In the genomic region with DNA sequence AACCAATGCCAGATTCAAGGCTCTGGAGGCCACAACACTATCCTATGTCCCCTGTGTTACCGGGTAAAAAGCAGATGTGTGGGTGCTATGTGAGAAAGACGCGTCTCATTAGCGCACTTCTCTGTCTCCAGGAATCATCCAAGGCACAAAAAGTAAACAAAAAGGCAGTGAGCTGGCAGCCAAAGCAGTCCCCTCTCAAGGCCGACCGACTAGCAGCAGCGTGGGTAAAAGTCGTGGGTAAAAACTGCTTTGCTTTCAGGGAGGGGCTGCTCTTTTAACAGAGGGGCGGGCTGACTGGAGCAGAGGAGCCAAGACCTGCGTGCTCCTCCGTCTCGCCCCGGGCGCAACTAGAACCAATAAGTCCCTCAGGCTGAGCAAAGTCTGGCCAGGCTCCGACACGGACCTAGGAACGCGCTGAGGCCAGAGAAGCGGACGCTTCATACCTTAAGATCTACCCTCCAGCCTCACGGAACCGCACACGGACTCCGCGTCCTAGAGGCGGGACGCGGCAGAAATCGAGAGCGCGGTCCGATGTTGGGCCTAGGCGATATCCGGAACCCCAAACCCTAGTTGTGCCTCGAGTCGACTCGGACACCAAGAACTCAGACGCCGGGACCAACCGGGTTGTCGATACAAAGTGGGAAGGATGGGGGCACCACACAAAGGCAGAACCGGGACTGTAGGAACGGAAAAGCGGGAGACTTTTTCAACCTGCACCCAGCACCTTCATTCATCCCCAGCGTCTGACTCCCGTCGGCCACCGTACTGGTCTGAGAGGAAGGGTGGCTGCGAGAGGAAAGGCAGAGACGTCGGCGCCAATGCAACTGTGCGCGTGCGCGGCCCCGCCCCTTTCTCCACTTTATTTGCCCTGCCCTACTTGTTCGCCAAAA, we compare ENCODE assay signal across 1 cellular context.
A peak's percentile ranks its signal among the peaks of the same experiment; 100 is the strongest.
TF ChIP-seq lines count a peak whose summit lies in the region.

A gene with protein sequence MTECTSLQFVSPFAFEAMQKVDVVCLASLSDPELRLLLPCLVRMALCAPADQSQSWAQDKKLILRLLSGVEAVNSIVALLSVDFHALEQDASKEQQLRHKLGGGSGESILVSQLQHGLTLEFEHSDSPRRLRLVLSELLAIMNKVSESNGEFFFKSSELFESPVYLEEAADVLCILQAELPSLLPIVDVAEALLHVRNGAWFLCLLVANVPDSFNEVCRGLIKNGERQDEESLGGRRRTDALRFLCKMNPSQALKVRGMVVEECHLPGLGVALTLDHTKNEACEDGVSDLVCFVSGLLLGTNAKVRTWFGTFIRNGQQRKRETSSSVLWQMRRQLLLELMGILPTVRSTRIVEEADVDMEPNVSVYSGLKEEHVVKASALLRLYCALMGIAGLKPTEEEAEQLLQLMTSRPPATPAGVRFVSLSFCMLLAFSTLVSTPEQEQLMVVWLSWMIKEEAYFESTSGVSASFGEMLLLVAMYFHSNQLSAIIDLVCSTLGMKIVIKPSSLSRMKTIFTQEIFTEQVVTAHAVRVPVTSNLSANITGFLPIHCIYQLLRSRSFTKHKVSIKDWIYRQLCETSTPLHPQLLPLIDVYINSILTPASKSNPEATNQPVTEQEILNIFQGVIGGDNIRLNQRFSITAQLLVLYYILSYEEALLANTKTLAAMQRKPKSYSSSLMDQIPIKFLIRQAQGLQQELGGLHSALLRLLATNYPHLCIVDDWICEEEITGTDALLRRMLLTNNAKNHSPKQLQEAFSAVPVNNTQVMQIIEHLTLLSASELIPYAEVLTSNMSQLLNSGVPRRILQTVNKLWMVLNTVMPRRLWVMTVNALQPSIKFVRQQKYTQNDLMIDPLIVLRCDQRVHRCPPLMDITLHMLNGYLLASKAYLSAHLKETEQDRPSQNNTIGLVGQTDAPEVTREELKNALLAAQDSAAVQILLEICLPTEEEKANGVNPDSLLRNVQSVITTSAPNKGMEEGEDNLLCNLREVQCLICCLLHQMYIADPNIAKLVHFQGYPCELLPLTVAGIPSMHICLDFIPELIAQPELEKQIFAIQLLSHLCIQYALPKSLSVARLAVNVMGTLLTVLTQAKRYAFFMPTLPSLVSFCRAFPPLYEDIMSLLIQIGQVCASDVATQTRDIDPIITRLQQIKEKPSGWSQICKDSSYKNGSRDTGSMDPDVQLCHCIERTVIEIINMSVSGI (minus strand): TSS at position 772 of the 890 bp plus-strand sequence. CDS start 1,338 bp downstream, outside the sequence.

TF ChIP-seq in HepG2, 621 proteins besides CTCF, POLR2A, EP300 and RAD21 (continued from another document and continues in another):
- TF ChIP-seq, protein P1, sequence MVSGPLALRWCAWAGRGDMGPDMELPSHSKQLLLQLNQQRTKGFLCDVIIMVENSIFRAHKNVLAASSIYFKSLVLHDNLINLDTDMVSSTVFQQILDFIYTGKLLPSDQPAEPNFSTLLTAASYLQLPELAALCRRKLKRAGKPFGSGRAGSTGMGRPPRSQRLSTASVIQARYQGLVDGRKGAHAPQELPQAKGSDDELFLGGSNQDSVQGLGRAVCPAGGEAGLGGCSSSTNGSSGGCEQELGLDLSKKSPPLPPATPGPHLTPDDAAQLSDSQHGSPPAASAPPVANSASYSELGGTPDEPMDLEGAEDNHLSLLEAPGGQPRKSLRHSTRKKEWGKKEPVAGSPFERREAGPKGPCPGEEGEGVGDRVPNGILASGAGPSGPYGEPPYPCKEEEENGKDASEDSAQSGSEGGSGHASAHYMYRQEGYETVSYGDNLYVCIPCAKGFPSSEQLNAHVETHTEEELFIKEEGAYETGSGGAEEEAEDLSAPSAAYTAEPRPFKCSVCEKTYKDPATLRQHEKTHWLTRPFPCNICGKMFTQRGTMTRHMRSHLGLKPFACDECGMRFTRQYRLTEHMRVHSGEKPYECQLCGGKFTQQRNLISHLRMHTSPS (CRISPR knock-in tag; IDR thresholded peaks at IDR 0.05; ENCODE audit: low read depth) = peak; percentile 69; the same call in 1 of the 2 replicates
- TF ChIP-seq RFXANK (CRISPR knock-in tag; IDR thresholded peaks at IDR 0.05) = peak; percentile 34; the same call in 1 of the 2 replicates
- TF ChIP-seq ZEB1 (IDR thresholded peaks at IDR 0.05; ENCODE audit: insufficient replicate concordance, low read depth) = peak; percentile 59
- peak; percentile 66 for TF ChIP-seq BCL6 (CRISPR knock-in tag; IDR thresholded peaks at IDR 0.05)
- peak; percentile 96; the same call in 1 of the 2 replicates for TF ChIP-seq ZNF737 (CRISPR knock-in tag; IDR thresholded peaks at IDR 0.05; ENCODE audit: borderline replicate concordance)
- TF ChIP-seq, protein P2, sequence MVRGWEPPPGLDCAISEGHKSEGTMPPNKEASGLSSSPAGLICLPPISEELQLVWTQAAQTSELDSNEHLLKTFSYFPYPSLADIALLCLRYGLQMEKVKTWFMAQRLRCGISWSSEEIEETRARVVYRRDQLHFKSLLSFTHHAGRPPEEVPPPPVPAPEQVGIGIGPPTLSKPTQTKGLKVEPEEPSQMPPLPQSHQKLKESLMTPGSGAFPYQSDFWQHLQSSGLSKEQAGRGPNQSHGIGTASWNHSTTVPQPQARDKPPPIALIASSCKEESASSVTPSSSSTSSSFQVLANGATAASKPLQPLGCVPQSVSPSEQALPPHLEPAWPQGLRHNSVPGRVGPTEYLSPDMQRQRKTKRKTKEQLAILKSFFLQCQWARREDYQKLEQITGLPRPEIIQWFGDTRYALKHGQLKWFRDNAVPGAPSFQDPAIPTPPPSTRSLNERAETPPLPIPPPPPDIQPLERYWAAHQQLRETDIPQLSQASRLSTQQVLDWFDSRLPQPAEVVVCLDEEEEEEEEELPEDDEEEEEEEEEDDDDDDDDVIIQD (CRISPR knock-in tag; IDR thresholded peaks at IDR 0.05; ENCODE audit: low read depth) = peak; percentile 92
- TF ChIP-seq SAP130 (CRISPR knock-in tag; IDR thresholded peaks at IDR 0.05; ENCODE audit: low read depth) = peak; percentile 89
- TF ChIP-seq RBFOX2 (IDR thresholded peaks at IDR 0.05; ENCODE audit: low read depth, low read length) = peak; percentile 83
- TF ChIP-seq ZNF234 (CRISPR knock-in tag; conservative IDR thresholded peaks at IDR 0.05) = no peak
- TF ChIP-seq, protein P3, sequence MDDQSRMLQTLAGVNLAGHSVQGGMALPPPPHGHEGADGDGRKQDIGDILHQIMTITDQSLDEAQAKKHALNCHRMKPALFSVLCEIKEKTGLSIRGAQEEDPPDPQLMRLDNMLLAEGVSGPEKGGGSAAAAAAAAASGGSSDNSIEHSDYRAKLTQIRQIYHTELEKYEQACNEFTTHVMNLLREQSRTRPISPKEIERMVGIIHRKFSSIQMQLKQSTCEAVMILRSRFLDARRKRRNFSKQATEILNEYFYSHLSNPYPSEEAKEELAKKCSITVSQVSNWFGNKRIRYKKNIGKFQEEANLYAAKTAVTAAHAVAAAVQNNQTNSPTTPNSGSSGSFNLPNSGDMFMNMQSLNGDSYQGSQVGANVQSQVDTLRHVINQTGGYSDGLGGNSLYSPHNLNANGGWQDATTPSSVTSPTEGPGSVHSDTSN (CRISPR knock-in tag; IDR thresholded peaks at IDR 0.05; ENCODE audit: borderline replicate concordance) = peak; percentile 63; the same call in 1 of the 2 replicates
- TF ChIP-seq, protein P4, sequence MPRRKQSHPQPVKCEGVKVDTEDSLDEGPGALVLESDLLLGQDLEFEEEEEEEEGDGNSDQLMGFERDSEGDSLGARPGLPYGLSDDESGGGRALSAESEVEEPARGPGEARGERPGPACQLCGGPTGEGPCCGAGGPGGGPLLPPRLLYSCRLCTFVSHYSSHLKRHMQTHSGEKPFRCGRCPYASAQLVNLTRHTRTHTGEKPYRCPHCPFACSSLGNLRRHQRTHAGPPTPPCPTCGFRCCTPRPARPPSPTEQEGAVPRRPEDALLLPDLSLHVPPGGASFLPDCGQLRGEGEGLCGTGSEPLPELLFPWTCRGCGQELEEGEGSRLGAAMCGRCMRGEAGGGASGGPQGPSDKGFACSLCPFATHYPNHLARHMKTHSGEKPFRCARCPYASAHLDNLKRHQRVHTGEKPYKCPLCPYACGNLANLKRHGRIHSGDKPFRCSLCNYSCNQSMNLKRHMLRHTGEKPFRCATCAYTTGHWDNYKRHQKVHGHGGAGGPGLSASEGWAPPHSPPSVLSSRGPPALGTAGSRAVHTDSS (CRISPR knock-in tag; conservative IDR thresholded peaks at IDR 0.05) = no peak
- TF ChIP-seq HIVEP1 (CRISPR knock-in tag; IDR thresholded peaks at IDR 0.05) = peak; percentile 90
- TF ChIP-seq ZSCAN21 (CRISPR knock-in tag; IDR thresholded peaks at IDR 0.05; ENCODE audit: borderline replicate concordance) = peak; percentile 37; the same call in 1 of the 2 replicates
- TF ChIP-seq, protein P5, sequence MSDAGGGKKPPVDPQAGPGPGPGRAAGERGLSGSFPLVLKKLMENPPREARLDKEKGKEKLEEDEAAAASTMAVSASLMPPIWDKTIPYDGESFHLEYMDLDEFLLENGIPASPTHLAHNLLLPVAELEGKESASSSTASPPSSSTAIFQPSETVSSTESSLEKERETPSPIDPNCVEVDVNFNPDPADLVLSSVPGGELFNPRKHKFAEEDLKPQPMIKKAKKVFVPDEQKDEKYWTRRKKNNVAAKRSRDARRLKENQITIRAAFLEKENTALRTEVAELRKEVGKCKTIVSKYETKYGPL (CRISPR knock-in tag; IDR thresholded peaks at IDR 0.05) = peak; percentile 69
- TF ChIP-seq, protein P6, sequence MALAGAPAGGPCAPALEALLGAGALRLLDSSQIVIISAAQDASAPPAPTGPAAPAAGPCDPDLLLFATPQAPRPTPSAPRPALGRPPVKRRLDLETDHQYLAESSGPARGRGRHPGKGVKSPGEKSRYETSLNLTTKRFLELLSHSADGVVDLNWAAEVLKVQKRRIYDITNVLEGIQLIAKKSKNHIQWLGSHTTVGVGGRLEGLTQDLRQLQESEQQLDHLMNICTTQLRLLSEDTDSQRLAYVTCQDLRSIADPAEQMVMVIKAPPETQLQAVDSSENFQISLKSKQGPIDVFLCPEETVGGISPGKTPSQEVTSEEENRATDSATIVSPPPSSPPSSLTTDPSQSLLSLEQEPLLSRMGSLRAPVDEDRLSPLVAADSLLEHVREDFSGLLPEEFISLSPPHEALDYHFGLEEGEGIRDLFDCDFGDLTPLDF (CRISPR knock-in tag; IDR thresholded peaks at IDR 0.05) = no peak
- no peak for TF ChIP-seq EZH2 (conservative IDR thresholded peaks at IDR 0.05; ENCODE audit: low read depth, low read length)
- no peak for TF ChIP-seq TEAD2 (CRISPR knock-in tag; IDR thresholded peaks at IDR 0.05)
- no peak; the same call in 1 of the 2 replicates for TF ChIP-seq ZSCAN12 (CRISPR knock-in tag; IDR thresholded peaks at IDR 0.05)
- no peak for TF ChIP-seq SOX13 (IDR thresholded peaks at IDR 0.05)
- peak in 1 of 2 experiments; percentile 24; a peak in 1 of 4 replicates for TF ChIP-seq SOX13 (CRISPR knock-in tag; conservative IDR thresholded peaks at IDR 0.05 in 1 of 2, IDR thresholded peaks at IDR 0.05 in 1 of 2)
- TF ChIP-seq ZFP1 (CRISPR knock-in tag; IDR thresholded peaks at IDR 0.05) = no peak
- TF ChIP-seq FOXM1 (CRISPR knock-in tag; IDR thresholded peaks at IDR 0.05) = no peak
- no peak for TF ChIP-seq ZNF484 (CRISPR knock-in tag; IDR thresholded peaks at IDR 0.05; ENCODE audit: borderline replicate concordance, low read depth)
- TF ChIP-seq TBL1XR1 (IDR thresholded peaks at IDR 0.05; ENCODE audit: borderline replicate concordance, low read length, partially characterized antibody) = peak; percentile 68
- TF ChIP-seq ZBTB8A (CRISPR knock-in tag; IDR thresholded peaks at IDR 0.05; ENCODE audit: borderline replicate concordance, low read depth) = 0 out of 2 replicates have a peak, but pooled peaks have one; percentile 44
- TF ChIP-seq, protein P7, sequence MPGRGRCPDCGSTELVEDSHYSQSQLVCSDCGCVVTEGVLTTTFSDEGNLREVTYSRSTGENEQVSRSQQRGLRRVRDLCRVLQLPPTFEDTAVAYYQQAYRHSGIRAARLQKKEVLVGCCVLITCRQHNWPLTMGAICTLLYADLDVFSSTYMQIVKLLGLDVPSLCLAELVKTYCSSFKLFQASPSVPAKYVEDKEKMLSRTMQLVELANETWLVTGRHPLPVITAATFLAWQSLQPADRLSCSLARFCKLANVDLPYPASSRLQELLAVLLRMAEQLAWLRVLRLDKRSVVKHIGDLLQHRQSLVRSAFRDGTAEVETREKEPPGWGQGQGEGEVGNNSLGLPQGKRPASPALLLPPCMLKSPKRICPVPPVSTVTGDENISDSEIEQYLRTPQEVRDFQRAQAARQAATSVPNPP (CRISPR knock-in tag; IDR thresholded peaks at IDR 0.05) = peak; percentile 93
- peak; percentile 95 for TF ChIP-seq ZNF761 (CRISPR knock-in tag; conservative IDR thresholded peaks at IDR 0.05)
- TF ChIP-seq BRCA1 (CRISPR knock-in tag; IDR thresholded peaks at IDR 0.05) = no peak
- TF ChIP-seq, protein P8, sequence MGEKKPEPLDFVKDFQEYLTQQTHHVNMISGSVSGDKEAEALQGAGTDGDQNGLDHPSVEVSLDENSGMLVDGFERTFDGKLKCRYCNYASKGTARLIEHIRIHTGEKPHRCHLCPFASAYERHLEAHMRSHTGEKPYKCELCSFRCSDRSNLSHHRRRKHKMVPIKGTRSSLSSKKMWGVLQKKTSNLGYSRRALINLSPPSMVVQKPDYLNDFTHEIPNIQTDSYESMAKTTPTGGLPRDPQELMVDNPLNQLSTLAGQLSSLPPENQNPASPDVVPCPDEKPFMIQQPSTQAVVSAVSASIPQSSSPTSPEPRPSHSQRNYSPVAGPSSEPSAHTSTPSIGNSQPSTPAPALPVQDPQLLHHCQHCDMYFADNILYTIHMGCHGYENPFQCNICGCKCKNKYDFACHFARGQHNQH (CRISPR knock-in tag; IDR thresholded peaks at IDR 0.05) = peak; percentile 71
- TF ChIP-seq FOXA1 (IDR thresholded peaks at IDR 0.05) = no peak
- TF ChIP-seq FOXA1 (CRISPR knock-in tag; IDR thresholded peaks at IDR 0.05) = 0 out of 2 replicates have a peak, but pooled peaks have one; percentile 2
- no peak for TF ChIP-seq ZNF841 (CRISPR knock-in tag; IDR thresholded peaks at IDR 0.05; ENCODE audit: borderline replicate concordance)
- TF ChIP-seq ZNF180 (CRISPR knock-in tag; IDR thresholded peaks at IDR 0.05; ENCODE audit: borderline replicate concordance, low read depth) = no peak
- no peak for TF ChIP-seq FOSL1 (CRISPR knock-in tag; IDR thresholded peaks at IDR 0.05; ENCODE audit: borderline replicate concordance)
- TF ChIP-seq ATF1 (CRISPR knock-in tag; IDR thresholded peaks at IDR 0.05) = no peak
- TF ChIP-seq ZNF143 (CRISPR knock-in tag; IDR thresholded peaks at IDR 0.05) = peak; percentile 69
- peak; percentile 87; the same call in 1 of the 2 replicates for TF ChIP-seq ZNF468 (CRISPR knock-in tag; IDR thresholded peaks at IDR 0.05)
- TF ChIP-seq ZNF780A (CRISPR knock-in tag; IDR thresholded peaks at IDR 0.05) = no peak
- peak; percentile 58; the same call in 1 of the 2 replicates for TF ChIP-seq JUND (CRISPR knock-in tag; IDR thresholded peaks at IDR 0.05)
- TF ChIP-seq ZNF501 (CRISPR knock-in tag; IDR thresholded peaks at IDR 0.05) = peak; percentile 98
- TF ChIP-seq, protein P9, sequence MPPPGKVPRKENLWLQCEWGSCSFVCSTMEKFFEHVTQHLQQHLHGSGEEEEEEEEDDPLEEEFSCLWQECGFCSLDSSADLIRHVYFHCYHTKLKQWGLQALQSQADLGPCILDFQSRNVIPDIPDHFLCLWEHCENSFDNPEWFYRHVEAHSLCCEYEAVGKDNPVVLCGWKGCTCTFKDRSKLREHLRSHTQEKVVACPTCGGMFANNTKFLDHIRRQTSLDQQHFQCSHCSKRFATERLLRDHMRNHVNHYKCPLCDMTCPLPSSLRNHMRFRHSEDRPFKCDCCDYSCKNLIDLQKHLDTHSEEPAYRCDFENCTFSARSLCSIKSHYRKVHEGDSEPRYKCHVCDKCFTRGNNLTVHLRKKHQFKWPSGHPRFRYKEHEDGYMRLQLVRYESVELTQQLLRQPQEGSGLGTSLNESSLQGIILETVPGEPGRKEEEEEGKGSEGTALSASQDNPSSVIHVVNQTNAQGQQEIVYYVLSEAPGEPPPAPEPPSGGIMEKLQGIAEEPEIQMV (CRISPR knock-in tag; IDR thresholded peaks at IDR 0.05; ENCODE audit: low read depth) = peak; percentile 91
